17 cellular contexts compared by ENCODE assay signal in the genomic region with DNA sequence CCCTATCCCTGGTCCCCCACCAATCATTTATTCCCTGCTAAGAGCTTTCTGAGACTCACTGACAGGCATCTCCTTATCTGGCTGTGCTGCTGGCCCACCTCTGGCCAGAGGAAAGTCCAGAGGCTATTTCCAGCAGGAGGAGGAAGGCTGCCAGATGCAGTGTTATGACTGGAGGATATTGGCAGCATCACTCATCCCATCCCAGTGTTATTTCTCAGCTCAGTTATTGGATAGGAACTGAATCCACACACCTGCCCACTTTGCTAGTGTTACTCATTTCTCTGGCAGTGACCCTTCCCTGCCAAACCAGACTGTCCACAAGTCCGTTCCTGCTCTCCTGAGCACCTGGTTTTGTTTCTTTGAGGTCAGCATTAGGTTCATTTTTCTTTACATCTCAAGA.
"Had no signal": no experiment of that assay in that cellular context is flagged by ENCODE, and none has a peak within 500 bp of the region (broad histone marks: within the 10 kb centered on the region; RNA-seq: fewer than 3 reads in every experiment).

No MANE protein-coding gene starts in this region.

- H3K27ac ChIP-seq: cardiac muscle cell, dorsolateral prefrontal cortex, esophagus squamous epithelium, right lobe of liver, suprapubic skin had no signal

- H3K4me1 ChIP-seq: right lobe of liver, suprapubic skin had no signal

- H3K9me3 ChIP-seq: esophagus squamous epithelium, right lobe of liver had no signal

- DNase-seq: activated CD4-positive, alpha-beta T cell treated with anti-CD3 and anti-CD28 coated beads, Interleukin-2, amount 50 U/mL, for 4 hours; activated CD4-positive, CD25-positive, alpha-beta regulatory T cell treated with anti-CD3 and anti-CD28 coated beads, Interleukin-2, amount 50 U/mL, for 72 hours; activated naive CD4-positive, alpha-beta T cell treated with anti-CD3 and anti-CD28 coated beads for 36 hours; activated naive CD8-positive, alpha-beta T cell treated with anti-CD3 and anti-CD28 coated beads, Interleukin-2, amount 50 U/mL, for 24 hours; activated T-cell treated with anti-CD3 and anti-CD28 coated beads for 4 hours; dorsolateral prefrontal cortex; esophagus squamous epithelium; hypothalamus; kidney; occipital lobe; right lobe of liver; stimulated activated CD4-positive, alpha-beta T cell treated with anti-CD3 and anti-CD28 coated beads, Interleukin-4, amount 100 ng/mL, for 4 hours; stimulated activated CD8-positive, alpha-beta memory T cell treated with anti-CD3 and anti-CD28 coated beads, Interleukin-4, amount 100 ng/mL, for 48 hours; stimulated activated naive CD8-positive, alpha-beta T cell treated with anti-CD3 and anti-CD28 coated beads, Interleukin-15, Interleukin-2, amounts not matched to agents 100 U/mL and 50 U/mL, for 24 hours had no signal

- H3K27me3 ChIP-seq: cardiac muscle cell, esophagus squamous epithelium, right lobe of liver, suprapubic skin had no signal

- H3K36me3 ChIP-seq: cardiac muscle cell, esophagus squamous epithelium, right lobe of liver, suprapubic skin had no signal

- ATAC-seq: activated naive CD8-positive, alpha-beta T cell treated with anti-CD3 and anti-CD28 coated beads, Interleukin-2, amount 50 U/mL, for 24 hours; right lobe of liver; stimulated activated naive CD8-positive, alpha-beta T cell treated with anti-CD3 and anti-CD28 coated beads, Interleukin-15, Interleukin-2, amounts not matched to agents 100 U/mL and 50 U/mL, for 24 hours had no signal

- H3K4me2 ChIP-seq: smooth muscle cell had no signal

- H3K4me3 ChIP-seq: cardiac muscle cell, dorsolateral prefrontal cortex, esophagus squamous epithelium, right lobe of liver, smooth muscle cell, suprapubic skin had no signal
